22 cellular contexts compared by ENCODE assay signal in the genomic region with DNA sequence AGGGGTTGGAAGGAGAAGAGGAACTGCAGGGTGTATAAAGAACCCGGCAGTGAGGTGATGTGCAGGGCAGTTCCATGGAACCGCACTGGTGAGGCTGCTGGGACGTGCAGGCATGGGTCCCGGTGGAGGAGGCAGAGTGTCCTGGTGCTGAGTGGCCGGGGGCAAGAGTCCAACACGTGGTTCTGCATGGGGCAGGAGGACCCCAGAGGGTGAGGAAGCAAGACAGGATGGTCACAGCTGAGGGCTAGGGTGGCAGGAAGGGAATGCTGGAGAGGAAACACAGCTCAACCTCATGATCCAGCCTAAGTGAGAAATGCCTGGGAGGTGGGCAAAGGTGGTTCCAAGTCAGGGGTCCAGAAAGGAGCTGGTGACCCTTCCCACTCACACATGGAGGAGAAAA.
"Had no signal": no experiment of that assay in that cellular context is flagged by ENCODE, and none has a peak within 500 bp of the region (broad histone marks: within the 10 kb centered on the region; RNA-seq: fewer than 3 reads in every experiment).

No MANE protein-coding gene starts in this region.

- ATAC-seq: activated CD8-positive, alpha-beta T cell treated with anti-CD3 and anti-CD28 coated beads, Interleukin-2, amount 10 ng/mL, durations not matched to agents 7 days and 5 days; activated T-cell treated with anti-CD3 and anti-CD28 coated beads, Interleukin-2, amount 50 U/mL, for 72 hours; T-helper 17 cell had no signal

- H3K9me3 ChIP-seq: ascending aorta, ovary, stomach, thoracic aorta had no signal

- H3K9me3 Mint-ChIP-seq: activated B cell treated with CpG ODN at 0.5 μM for 24 hours; activated CD4-positive, alpha-beta T cell treated with anti-CD3 and anti-CD28 coated beads, Interleukin-2, amount 10 ng/mL, durations not matched to agents 24 days and 14 days; activated T-cell treated with anti-CD3 and anti-CD28 coated beads, Interleukin-2, amount 50 U/mL, for 72 hours; endodermal cell; neural crest cell had no signal

- H3K27ac ChIP-seq: ascending aorta, cardiac muscle cell, ovary, thoracic aorta had no signal

- H3K4me1 Mint-ChIP-seq: activated CD4-positive, alpha-beta T cell treated with anti-CD3 and anti-CD28 coated beads, Interleukin-2, amount 10 ng/mL, durations not matched to agents 24 days and 14 days had no signal

- FAIRE-seq: urothelium cell line had no signal

- H3K4me3 ChIP-seq: ascending aorta, cardiac muscle cell, dorsolateral prefrontal cortex, left ventricle myocardium inferior, ovary, stomach, thoracic aorta had no signal

- DNase-seq: activated B cell treated with CpG ODN at 0.5 μM for 24 hours; activated CD4-positive, alpha-beta T cell treated with anti-CD3 and anti-CD28 coated beads, Interleukin-2, amount 10 ng/mL, durations not matched to agents 24 days and 14 days; activated CD8-positive, alpha-beta memory T cell treated with anti-CD3 and anti-CD28 coated beads, Interleukin-2, amount 50 U/mL, for 48 hours; activated CD8-positive, alpha-beta T cell treated with anti-CD3 and anti-CD28 coated beads, Interleukin-2, amount 10 ng/mL, durations not matched to agents 7 days and 5 days; activated gamma-delta T cell; activated naive CD8-positive, alpha-beta T cell treated with anti-CD3 and anti-CD28 coated beads for 36 hours; activated T-cell treated with anti-CD3 and anti-CD28 coated beads, Interleukin-2, amount 50 U/mL, for 72 hours; dorsolateral prefrontal cortex; endodermal cell; erythroblast; left ventricle myocardium inferior; ovary; stimulated activated CD4-positive, alpha-beta T cell treated with anti-CD3 and anti-CD28 coated beads, Interleukin-12 subunit alpha, Interleukin-12 subunit beta, amount 100 ng/mL, for 4 hours; stimulated activated CD4-positive, alpha-beta T cell treated with anti-CD3 and anti-CD28 coated beads, Interleukin-2, amount 100 ng/mL, for 24 hours; stomach; T-helper 17 cell had no signal

- H3K36me3 ChIP-seq: ascending aorta, cardiac muscle cell, left ventricle myocardium inferior, ovary, stomach, thoracic aorta had no signal

- H3K36me3 Mint-ChIP-seq: activated naive CD8-positive, alpha-beta T cell treated with anti-CD3 and anti-CD28 coated beads for 36 hours; mesothelial cell of epicardium had no signal

- H3K4me1 ChIP-seq: ascending aorta, left ventricle myocardium inferior, stomach had no signal

- H3K27ac Mint-ChIP-seq: activated B cell treated with CpG ODN at 0.5 μM for 24 hours; activated CD4-positive, alpha-beta T cell treated with anti-CD3 and anti-CD28 coated beads, Interleukin-2, amount 10 ng/mL, durations not matched to agents 24 days and 14 days; activated CD8-positive, alpha-beta T cell treated with anti-CD3 and anti-CD28 coated beads, Interleukin-2, amount 10 ng/mL, durations not matched to agents 7 days and 5 days; activated naive CD8-positive, alpha-beta T cell treated with anti-CD3 and anti-CD28 coated beads for 36 hours; activated T-cell treated with anti-CD3 and anti-CD28 coated beads, Interleukin-2, amount 50 U/mL, for 72 hours; endodermal cell; mesothelial cell of epicardium; T-helper 17 cell had no signal

- H3K27me3 ChIP-seq: ascending aorta, cardiac muscle cell, dorsolateral prefrontal cortex, ovary, stomach had no signal

- H3K4me3 Mint-ChIP-seq: activated B cell treated with CpG ODN at 0.5 μM for 24 hours; activated CD4-positive, alpha-beta T cell treated with anti-CD3 and anti-CD28 coated beads, Interleukin-2, amount 10 ng/mL, durations not matched to agents 24 days and 14 days; activated CD8-positive, alpha-beta T cell treated with anti-CD3 and anti-CD28 coated beads, Interleukin-2, amount 10 ng/mL, durations not matched to agents 7 days and 5 days; activated naive CD8-positive, alpha-beta T cell treated with anti-CD3 and anti-CD28 coated beads for 36 hours; activated T-cell treated with anti-CD3 and anti-CD28 coated beads, Interleukin-2, amount 50 U/mL, for 72 hours; mesothelial cell of epicardium; neural crest cell; T-helper 17 cell had no signal
